In genomic region chr4:37244583-37245390, GRCh38 we compare ENCODE assay signal across 10 cellular contexts. TPM values are rescaled to one million over a fixed set of nuclear protein-coding genes. Genes with fewer than 3 reads are reported as not detected.
A peak's percentile ranks its signal among the peaks of the same experiment; 100 is the strongest.
DNase-seq lines count a peak whose midpoint lies in the region; ATAC-seq, FAIRE-seq and TF ChIP-seq lines count a peak whose summit lies in the region.
"Had no signal": no experiment of that assay in that cellular context is flagged by ENCODE, and none has a peak within 500 bp of the region (broad histone marks: within the 10 kb centered on the region; RNA-seq: fewer than 3 reads in every experiment).

Gene NWD2 (plus strand): TSS chr4:37244743. CDS start chr4:37245068, 325 bp downstream.

- H3K4me3 ChIP-seq in A673 (ENCODE audit: low read depth, low read length, poor library complexity, severe bottlenecking) (no peak within 1 kb of the TSS), MG63 (no peak within 1 kb of the TSS), endodermal cell (ENCODE audit: low read length) (peak within 1 kb of the TSS; percentile 77), mesodermal cell (ENCODE audit: extremely low read depth, insufficient read depth, low read length, poor library complexity, severe bottlenecking) (peak within 1 kb of the TSS; percentile 40)

- H3K9ac ChIP-seq in endodermal cell (ENCODE audit: extremely low read depth, low read length, poor library complexity, severe bottlenecking): no peak within 1 kb of the TSS

- no peak within 1 kb of the TSS for H3K27ac ChIP-seq in A673 (ENCODE audit: low read depth, low read length, poor library complexity, severe bottlenecking)
- no peak within 1 kb of the TSS for H3K27ac ChIP-seq in endodermal cell (ENCODE audit: low read depth, low read length)
- no peak within 1 kb of the TSS for H3K27ac ChIP-seq in mesodermal cell (ENCODE audit: low read depth, low read length, severe bottlenecking)

- ATAC-seq in GM18519 (IDR thresholded peaks at IDR 0.05; ENCODE audit: low FRiP score, unreplicated experiment): no peak
- ATAC-seq in HG03460 (IDR thresholded peaks at IDR 0.05; ENCODE audit: unreplicated experiment): no peak

- intact Hi-C loops in A673 (cut with micrococcal nuclease; ENCODE audit: unreplicated experiment): loop anchor here (10.0 kb wide), 1 partner anchor 140 kb away; no protein-coding TSS in a partner anchor

- no peak within 1 kb of the TSS for H3K27ac Mint-ChIP-seq in endodermal cell

- H3K4me3 Mint-ChIP-seq in endodermal cell: peak within 1 kb of the TSS; percentile 54

- H3K27me3 ChIP-seq in A673 (replicated peaks; ENCODE audit: insufficient read depth, low read depth, low read length, poor library complexity) (peaks cover 61% of the 10 kb centered on the region), MG63 (peaks cover 18% of the 10 kb centered on the region), endodermal cell (ENCODE audit: control insufficient read depth, insufficient read depth, low read length, poor library complexity, severe bottlenecking) (peaks cover 69% of the 10 kb centered on the region)

- POLR2A ChIA-PET in A673 (lab: Charles Lee; ENCODE audit: low non-redundant PET): no interaction called here

- DNase-seq in A673 (ENCODE audit: low spot score): peak; percentile 2
- DNase-seq in MG63: peak; percentile 8
- peak; percentile 82 for DNase-seq in endodermal cell
- no peak for DNase-seq in RCC 7860 (ENCODE audit: low spot score)
- no peak for DNase-seq in dedifferentiated amniotic fluid mesenchymal stem cell (ENCODE audit: extremely low spot score)

- BruUV-seq in A673 (replicated peaks; lab: Mats Ljungman, UMichigan): no TSS peak

- H3K27me3 Mint-ChIP-seq in endodermal cell (ENCODE audit: insufficient read depth): peaks cover 90% of the 10 kb centered on the region

- no peaks in the 10 kb centered on the region for H3K9me3 ChIP-seq in A673 (ENCODE audit: low read depth, low read length, poor library complexity, severe bottlenecking)
- H3K9me3 ChIP-seq in MG63: no peaks in the 10 kb centered on the region
- no peaks in the 10 kb centered on the region for H3K9me3 ChIP-seq in endodermal cell (ENCODE audit: control insufficient read depth, low read length)
- no peaks in the 10 kb centered on the region for H3K9me3 ChIP-seq in mesodermal cell (ENCODE audit: control insufficient read depth, low read length)

- H3K4me1 ChIP-seq in A673 (ENCODE audit: insufficient read depth, low read length, poor library complexity, severe bottlenecking) (no peaks in the 10 kb centered on the region), endodermal cell (ENCODE audit: control insufficient read depth, insufficient read depth, low read length) (no peaks in the 10 kb centered on the region), mesodermal cell (ENCODE audit: control insufficient read depth, insufficient read depth, low read length, poor library complexity, severe bottlenecking) (peaks cover 4% of the 10 kb centered on the region)

- H3K36me3 ChIP-seq in A673 (ENCODE audit: insufficient read depth, low read length, poor library complexity, severe bottlenecking): no peaks in the 10 kb centered on the region
- H3K36me3 ChIP-seq in MG63: no peaks in the 10 kb centered on the region
- no peaks in the 10 kb centered on the region for H3K36me3 ChIP-seq in endodermal cell (ENCODE audit: control insufficient read depth, insufficient read depth, low read length)
- no peaks in the 10 kb centered on the region for H3K36me3 ChIP-seq in mesodermal cell (ENCODE audit: control insufficient read depth, insufficient read depth, low read length)

- CTCF ChIA-PET in A673 (lab: Charles Lee): no interaction called here

- FAIRE-seq in RCC 7860 (lab: Jason Lieb, UNC): no peak
- FAIRE-seq: islet of Langerhans had no signal

- no peaks in the 10 kb centered on the region for H3K36me3 Mint-ChIP-seq in endodermal cell (ENCODE audit: low read depth)

- TF ChIP-seq CTCF in A673 (conservative IDR thresholded peaks at IDR 0.05; ENCODE audit: low read depth, low read length) (no peak), endodermal cell (conservative IDR thresholded peaks at IDR 0.05) (peak; percentile 17)

- WGBS in endodermal cell (ENCODE audit: insufficient coverage in 1 of 2, insufficient read length in 1 of 2), 2 experiments: 0 to 1% methylated on average over 36 to 95 of the region's 95 CpGs
- 0% methylated on average over 60 to 86 of the region's 95 CpGs for WGBS in mesodermal cell (ENCODE audit: insufficient coverage in 2 of 2), 2 experiments

- H3K4me1 Mint-ChIP-seq in endodermal cell: peaks cover 24% of the 10 kb centered on the region

- H3K9me3 Mint-ChIP-seq in endodermal cell: no peaks in the 10 kb centered on the region

RNA-seq across cellular contexts. Expression of gene NWD2, which starts in this region (rescaled TPM):
- total RNA-seq in A673 (2021) (not detected in 2 replicates), endodermal cell (not detected)
- total RNA-seq in MG63 (2014; rRNA removed; shearing (Covaris generic); ENCODE audit: low replicate concordance): not detected in 2 replicates
- polyA plus RNA-seq in endodermal cell (2013, experiment 1 of 2): 0.25 TPM
- polyA plus RNA-seq in endodermal cell (2013, experiment 2 of 2): 0.12 TPM
- polyA plus RNA-seq in mesodermal cell (2013, experiment 1 of 2): not detected
- 0.05 TPM for polyA plus RNA-seq in mesodermal cell (2013, experiment 2 of 2)
- polyA plus RNA-seq: BJ had no signal

Comparison
In these comparisons a context has a peak if more than half of its experiments do, and no peak if none do; other contexts are left out.
1. Peak in DNase-seq in A673; RNA of the gene not detected or under 1 TPM.
2. Peak in DNase-seq in MG63; RNA of the gene not detected or under 1 TPM.
3. Peak in DNase-seq and H3K4me3 ChIP-seq in endodermal cell; RNA of the gene not detected or under 1 TPM.